ENCODE assay signal across 19 cellular contexts in the genomic region with DNA sequence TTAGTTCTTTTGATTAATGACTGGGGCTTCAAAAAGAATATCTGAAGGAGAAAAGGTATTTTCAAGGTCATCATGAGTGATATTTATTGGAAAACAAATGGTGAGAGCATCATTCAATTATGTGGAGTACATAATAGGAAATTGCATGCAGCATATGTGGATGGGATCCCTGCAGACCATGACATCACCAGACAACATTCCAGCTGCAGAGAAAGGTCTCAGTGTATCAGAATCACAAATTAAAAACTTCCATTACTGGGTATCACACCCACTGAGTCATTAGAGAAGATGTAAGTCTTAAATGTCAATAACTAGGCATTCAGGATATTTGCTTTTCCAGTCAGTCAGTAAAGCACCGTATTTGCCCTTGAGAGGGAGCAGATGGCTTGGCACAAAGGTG.
"Had no signal": no experiment of that assay in that cellular context is flagged by ENCODE, and none has a peak within 500 bp of the region (broad histone marks: within the 10 kb centered on the region; RNA-seq: fewer than 3 reads in every experiment).

No MANE protein-coding gene starts in this region.

- H3K27ac ChIP-seq: heart left ventricle, tibial nerve, vagina had no signal

- H3K9me3 ChIP-seq: tibial nerve, vagina had no signal

- H3K9me3 Mint-ChIP-seq: activated CD4-positive, alpha-beta T cell treated with anti-CD3 and anti-CD28 coated beads, Interleukin-2, amount 10 ng/mL, durations not matched to agents 24 days and 14 days; activated CD8-positive, alpha-beta T cell treated with anti-CD3 and anti-CD28 coated beads for 36 hours; activated naive CD8-positive, alpha-beta T cell treated with anti-CD3 and anti-CD28 coated beads for 36 hours; activated T-helper 17 cell treated with anti-CD3 and anti-CD28 coated beads, Interleukin-2, amount 50 U/mL, for 72 hours; memory B cell; stimulated activated naive CD8-positive, alpha-beta T cell treated with anti-CD3 and anti-CD28 coated beads, Interleukin-15, Interleukin-2, amounts not matched to agents 100 ng/mL and 50 ng/mL, for 24 hours had no signal

- H3K36me3 ChIP-seq: heart left ventricle, tibial nerve, vagina had no signal

- H3K4me1 Mint-ChIP-seq: activated CD4-positive, alpha-beta T cell treated with anti-CD3 and anti-CD28 coated beads, Interleukin-2, amount 10 ng/mL, durations not matched to agents 24 days and 14 days; activated naive CD8-positive, alpha-beta T cell treated with anti-CD3 and anti-CD28 coated beads for 36 hours; activated T-helper 17 cell treated with anti-CD3 and anti-CD28 coated beads, Interleukin-2, amount 50 U/mL, for 72 hours; memory B cell had no signal

- H3K4me1 ChIP-seq: vagina had no signal

- ATAC-seq: activated CD8-positive, alpha-beta T cell treated with anti-CD3 and anti-CD28 coated beads for 36 hours; activated T-helper 17 cell treated with anti-CD3 and anti-CD28 coated beads, Interleukin-2, amount 50 U/mL, for 72 hours had no signal

- H3K27me3 ChIP-seq: heart left ventricle, tibial nerve, vagina had no signal

- H3K27ac Mint-ChIP-seq: activated CD4-positive, alpha-beta T cell treated with anti-CD3 and anti-CD28 coated beads, Interleukin-2, amount 10 ng/mL, durations not matched to agents 24 days and 14 days; activated CD8-positive, alpha-beta T cell treated with anti-CD3 and anti-CD28 coated beads for 36 hours; activated naive CD8-positive, alpha-beta T cell treated with anti-CD3 and anti-CD28 coated beads for 36 hours; activated T-helper 17 cell treated with anti-CD3 and anti-CD28 coated beads, Interleukin-2, amount 50 U/mL, for 72 hours; memory B cell; progenitor cell of endocrine pancreas; stimulated activated naive CD8-positive, alpha-beta T cell treated with anti-CD3 and anti-CD28 coated beads, Interleukin-15, Interleukin-2, amounts not matched to agents 100 ng/mL and 50 ng/mL, for 24 hours had no signal

- H3K36me3 Mint-ChIP-seq: activated naive CD8-positive, alpha-beta T cell treated with anti-CD3 and anti-CD28 coated beads for 36 hours; memory B cell had no signal

- H3K4me3 Mint-ChIP-seq: activated CD4-positive, alpha-beta T cell treated with anti-CD3 and anti-CD28 coated beads, Interleukin-2, amount 10 ng/mL, durations not matched to agents 24 days and 14 days; activated CD8-positive, alpha-beta T cell treated with anti-CD3 and anti-CD28 coated beads for 36 hours; activated naive CD8-positive, alpha-beta T cell treated with anti-CD3 and anti-CD28 coated beads for 36 hours; activated T-helper 17 cell treated with anti-CD3 and anti-CD28 coated beads, Interleukin-2, amount 50 U/mL, for 72 hours; memory B cell; stimulated activated naive CD8-positive, alpha-beta T cell treated with anti-CD3 and anti-CD28 coated beads, Interleukin-15, Interleukin-2, amounts not matched to agents 100 ng/mL and 50 ng/mL, for 24 hours had no signal

- H3K4me3 ChIP-seq: heart left ventricle, tibial nerve, vagina had no signal

- H3K27me3 Mint-ChIP-seq: activated CD4-positive, alpha-beta T cell treated with anti-CD3 and anti-CD28 coated beads, Interleukin-2, amount 10 ng/mL, durations not matched to agents 24 days and 14 days; activated CD8-positive, alpha-beta T cell treated with anti-CD3 and anti-CD28 coated beads for 36 hours; activated naive CD8-positive, alpha-beta T cell treated with anti-CD3 and anti-CD28 coated beads for 36 hours; activated T-helper 17 cell treated with anti-CD3 and anti-CD28 coated beads, Interleukin-2, amount 50 U/mL, for 72 hours; memory B cell; progenitor cell of endocrine pancreas; stimulated activated naive CD8-positive, alpha-beta T cell treated with anti-CD3 and anti-CD28 coated beads, Interleukin-15, Interleukin-2, amounts not matched to agents 100 ng/mL and 50 ng/mL, for 24 hours had no signal

- DNase-seq: activated CD4-positive, alpha-beta T cell treated with anti-CD3 and anti-CD28 coated beads, Interleukin-2, amount 10 ng/mL, durations not matched to agents 24 days and 14 days; activated CD4-positive, CD25-positive, alpha-beta regulatory T cell; activated CD8-positive, alpha-beta T cell treated with anti-CD3 and anti-CD28 coated beads for 36 hours; activated naive CD4-positive, alpha-beta T cell; activated naive CD8-positive, alpha-beta T cell treated with anti-CD3 and anti-CD28 coated beads for 36 hours; activated T-cell treated with anti-CD3 and anti-CD28 coated beads, Interleukin-2, amount 50 U/mL, for 1 hour; amniotic stem cell; erythroblast; heart left ventricle; kidney glomerular epithelial cell; occipital lobe; stimulated activated CD4-positive, alpha-beta T cell treated with anti-CD3 and anti-CD28 coated beads, Interleukin-2, amount 100 ng/mL, for 48 hours; T1000 had no signal
